Comparison of ENCODE assay signal across 8 cellular contexts in the genomic region with DNA sequence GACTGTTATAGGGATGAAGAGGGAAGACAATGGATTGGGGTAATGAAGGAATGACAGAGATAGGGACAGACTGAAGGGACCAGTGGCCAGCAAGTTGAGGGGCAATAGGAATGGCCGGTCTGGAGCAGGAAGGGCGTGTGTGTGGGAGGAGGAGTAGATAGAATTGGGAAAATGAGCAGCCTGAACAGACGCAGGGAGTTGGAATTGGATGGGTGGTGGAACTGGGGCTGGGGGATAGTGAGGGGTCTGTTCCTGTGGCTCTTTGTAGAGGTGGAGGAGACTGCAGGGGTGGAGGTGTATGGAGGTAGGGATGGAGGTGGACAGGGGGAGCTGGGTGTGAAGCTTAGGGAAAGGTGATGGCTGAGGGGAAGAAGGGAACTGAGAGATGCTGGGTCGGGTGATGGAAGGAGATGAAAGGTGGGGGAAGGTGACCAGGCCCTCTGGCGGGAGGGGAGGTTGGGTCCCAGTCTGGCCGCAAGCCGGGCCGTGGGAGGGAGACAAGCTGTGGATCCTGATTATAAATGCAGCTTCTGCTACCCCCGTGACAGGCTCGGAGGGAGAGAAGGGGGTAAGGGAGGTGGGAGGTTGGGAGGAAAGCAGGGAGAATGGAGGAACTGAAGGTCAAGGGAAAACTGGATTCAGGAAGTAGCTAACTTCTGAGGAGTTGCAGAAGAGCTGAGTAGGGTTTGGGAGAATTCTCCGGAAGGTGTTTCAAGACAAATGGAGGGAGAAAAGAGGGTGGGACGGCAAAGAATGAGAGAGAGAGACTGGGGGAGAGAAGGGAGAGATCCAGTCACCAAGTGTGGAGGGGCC. TPM values are rescaled to one million over a fixed set of nuclear protein-coding genes. Genes with fewer than 3 reads are reported as not detected.
DNase-seq lines count a peak whose midpoint lies in the region; ATAC-seq, FAIRE-seq and TF ChIP-seq lines count a peak whose summit lies in the region.

No MANE protein-coding gene starts in this region.

- peak overlapping the region; percentile 94 to 99 (median 98) for H3K27ac Mint-ChIP-seq in naive B cell

- peaks cover 48% of the 10 kb centered on the region for H3K4me1 ChIP-seq in Karpas-422 (ENCODE audit: low read length)

- peak overlapping the region; percentile 65 for H3K4me3 ChIP-seq in AG09309 (ENCODE audit: control insufficient read depth, low read depth, low read length)
- peak overlapping the region; percentile 82 for H3K4me3 ChIP-seq in Karpas-422 (ENCODE audit: low read length)
- peak overlapping the region; percentile 80 for H3K4me3 ChIP-seq in coronary artery

- H3K36me3 Mint-ChIP-seq in naive B cell = no peaks in the 10 kb centered on the region

- H3K9ac ChIP-seq in Karpas-422 (ENCODE audit: low read length) = peak overlapping the region; percentile 82

- DNase-seq in AG09309 (ENCODE audit: low read depth) (no peak), Karpas-422 (no peak), coronary artery (ENCODE audit: low spot score) (no peak), naive B cell (no peak), HTR-8/SVneo (ENCODE audit: insufficient read length, low spot score) (no peak), GM10266 (ENCODE audit: extremely low spot score) (no peak), HuH-7.5 (ENCODE audit: low spot score) (no peak)

- no peaks in the 10 kb centered on the region for H4K20me1 ChIP-seq in Karpas-422 (ENCODE audit: insufficient read depth, low read depth, low read length)

- TF ChIP-seq CTCF in AG09309 (IDR thresholded peaks at IDR 0.05; ENCODE audit: control insufficient read depth, insufficient read depth, low read depth, low read length, missing control alignments) = no peak
- no peak for TF ChIP-seq CTCF in coronary artery (IDR thresholded peaks at IDR 0.05)
- no peak for TF ChIP-seq CTCF in GM10266 (IDR thresholded peaks at IDR 0.05; ENCODE audit: control insufficient read depth, insufficient read depth, low read depth, missing control alignments)

- no peaks in the 10 kb centered on the region for H3K9me2 ChIP-seq in Karpas-422 (replicated peaks; ENCODE audit: insufficient read depth, low read length)

- H3K4me1 Mint-ChIP-seq in naive B cell = peaks cover 57 to 63% (median 58%) of the 10 kb centered on the region in 3 donors

- H3K27me3 ChIP-seq in Karpas-422 (ENCODE audit: low read length) = no peaks in the 10 kb centered on the region

- peaks cover 24% of the 10 kb centered on the region for H3K79me2 ChIP-seq in Karpas-422 (ENCODE audit: low read length)

- ATAC-seq in naive B cell (ENCODE audit: low read depth in 2 of 2) = no peak
- no peak for ATAC-seq in GM18873 (IDR thresholded peaks at IDR 0.05; ENCODE audit: low FRiP score, unreplicated experiment)

- H3K36me3 ChIP-seq in Karpas-422 (ENCODE audit: insufficient read depth, low read length) = no peaks in the 10 kb centered on the region

- peak overlapping the region; percentile 83 for H3K4me2 ChIP-seq in Karpas-422 (ENCODE audit: low read depth, low read length, poor library complexity, severe bottlenecking)

- no peak overlapping the region for H2AFZ ChIP-seq in Karpas-422 (ENCODE audit: low read length)

- no peaks in the 10 kb centered on the region for H3K9me3 Mint-ChIP-seq in naive B cell

- FAIRE-seq in HTR-8/SVneo (lab: Jason Lieb, UNC) = no peak

- peak overlapping the region; percentile 83 to 99 (median 94) for H3K4me3 Mint-ChIP-seq in naive B cell

- peaks cover 0 to 8% (median 8%) of the 10 kb centered on the region in 3 donors for H3K27me3 Mint-ChIP-seq in naive B cell

- H3K27ac ChIP-seq in Karpas-422 (ENCODE audit: low read length) (peak overlapping the region; percentile 69), coronary artery (peak overlapping the region; percentile 87 to 97)

- no peaks in the 10 kb centered on the region for H3K9me3 ChIP-seq in Karpas-422 (ENCODE audit: low read length)

RNA-seq across cellular contexts. Expression of gene SYNGAP1, which starts 5.2 kb away (rescaled TPM):
- 16.3 and 16.7 TPM in 2 replicates for total RNA-seq in Karpas-422 (2014; rRNA removed; shearing (Covaris generic); ENCODE audit: low replicate concordance)
- 1 to 10 TPM in 1 of 6 donors, under 1 TPM in 4, not detected in 1; 0.25 to 1.9 (median 0.48) TPM for polyA plus RNA-seq in naive B cell (ENCODE audit: low read depth in 6 of 6)

RNA-seq across cellular contexts. Expression of gene CUTA, which starts 7.2 kb away (rescaled TPM):
- total RNA-seq in Karpas-422 (2014; rRNA removed; shearing (Covaris generic); ENCODE audit: low replicate concordance) = 223 and 260 TPM in 2 replicates
- 100 to 1,000 TPM; 237 to 281 (median 263) TPM for polyA plus RNA-seq in naive B cell (ENCODE audit: low read depth in 6 of 6)

RNA-seq across cellular contexts. Expression of gene PHF1, which starts 14.2 kb away (rescaled TPM):
- 32.6 and 66.6 TPM in 2 replicates for total RNA-seq in Karpas-422 (2014; rRNA removed; shearing (Covaris generic); ENCODE audit: low replicate concordance)
- 10 to 100 TPM; 48.9 to 82.3 (median 55.5) TPM for polyA plus RNA-seq in naive B cell (ENCODE audit: low read depth in 6 of 6)

RNA-seq across cellular contexts. Expression of gene ZBTB9, which starts 29.3 kb away (rescaled TPM):
- 5.1 and 6.8 TPM in 2 replicates for total RNA-seq in Karpas-422 (2014; rRNA removed; shearing (Covaris generic); ENCODE audit: low replicate concordance)
- polyA plus RNA-seq in naive B cell (ENCODE audit: low read depth in 6 of 6) = 1 to 10 TPM; 4.8 to 9.7 (median 7.0) TPM

RNA-seq across cellular contexts. Expression of gene KIFC1, which starts 33.4 kb away (rescaled TPM):
- 37.8 and 42.8 TPM in 2 replicates for total RNA-seq in Karpas-422 (2014; rRNA removed; shearing (Covaris generic); ENCODE audit: low replicate concordance)
- under 1 TPM in 3 of 6 donors, not detected in 3; 0.36 to 0.45 (median 0.36) TPM for polyA plus RNA-seq in naive B cell (ENCODE audit: low read depth in 6 of 6)
